1 cellular context compared by ENCODE assay signal in the genomic region with DNA sequence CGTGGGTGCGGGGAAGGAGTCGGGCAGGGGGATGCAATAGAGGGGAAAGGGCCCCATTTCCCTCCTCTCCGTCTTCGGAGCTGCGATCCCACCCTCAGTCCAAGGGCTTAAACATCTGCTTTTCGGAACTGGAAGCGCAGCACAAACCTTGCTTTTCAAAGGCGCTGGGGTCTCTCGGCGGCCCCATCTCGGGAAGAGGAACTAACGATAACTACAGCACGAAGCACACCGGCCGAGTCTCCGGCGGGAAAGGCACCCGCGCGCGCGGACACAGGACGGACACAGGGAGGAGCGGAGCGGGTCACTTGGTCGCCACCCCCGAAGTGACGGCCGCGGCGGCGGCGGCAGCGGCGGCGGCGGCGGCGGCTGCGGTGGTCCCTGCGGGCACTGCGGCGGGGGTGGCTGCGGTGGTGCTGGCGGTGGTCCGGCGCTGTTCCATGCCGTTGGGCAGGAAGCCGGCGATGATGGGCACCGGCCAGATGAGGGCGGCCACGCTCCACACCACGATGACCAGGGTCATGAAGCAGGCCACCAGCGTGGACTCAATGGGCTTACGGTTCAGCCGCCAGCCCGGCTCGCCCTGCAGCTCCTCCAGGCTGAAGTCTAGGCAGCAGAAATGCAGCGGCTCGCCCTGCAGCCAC.
TF ChIP-seq lines count a peak whose summit lies in the region.

No MANE protein-coding gene starts in this region.

TF ChIP-seq in K562, 482 proteins besides CTCF, POLR2A, EP300 and RAD21 (continued from another document and continues in another):
- no peak for TF ChIP-seq CBFA2T3 (IDR thresholded peaks at IDR 0.05)
- peak; percentile 4 for TF ChIP-seq HMGN3 (IDR thresholded peaks at IDR 0.05; ENCODE audit: borderline replicate concordance, extremely low read depth, insufficient read length, low read depth, low read length)
- no peak; the same call in 1 of the 2 replicates for TF ChIP-seq HEY1 (CRISPR knock-in tag; IDR thresholded peaks at IDR 0.05; ENCODE audit: borderline replicate concordance)
- TF ChIP-seq MYC (IDR thresholded peaks at IDR 0.05; ENCODE audit: low read depth, low read length), result peak; percentile 48; the same call in 1 of the 2 replicates
- TF ChIP-seq MYC (CRISPR knock-in tag; IDR thresholded peaks at IDR 0.05; ENCODE audit: borderline replicate concordance, low read depth), result no peak
- TF ChIP-seq MCM3 (IDR thresholded peaks at IDR 0.05), result no peak
- TF ChIP-seq ZNF740 (CRISPR knock-in tag; IDR thresholded peaks at IDR 0.05), result no peak
- TF ChIP-seq ZNF740 (tag; IDR thresholded peaks at IDR 0.05), result no peak
- TF ChIP-seq KDM5B (IDR thresholded peaks at IDR 0.05; ENCODE audit: insufficient replicate concordance, low read depth, low read length), result peak; percentile 43
- no peak for TF ChIP-seq ETS1 (conservative IDR thresholded peaks at IDR 0.05; ENCODE audit: control insufficient read depth, low read depth, low read length)
- no peak for TF ChIP-seq TCF7 (IDR thresholded peaks at IDR 0.05; ENCODE audit: borderline replicate concordance)
- no peak for TF ChIP-seq HNRNPUL1 (IDR thresholded peaks at IDR 0.05; ENCODE audit: low read length)
- no peak for TF ChIP-seq NCOR1 (IDR thresholded peaks at IDR 0.05)
- TF ChIP-seq, protein P1, sequence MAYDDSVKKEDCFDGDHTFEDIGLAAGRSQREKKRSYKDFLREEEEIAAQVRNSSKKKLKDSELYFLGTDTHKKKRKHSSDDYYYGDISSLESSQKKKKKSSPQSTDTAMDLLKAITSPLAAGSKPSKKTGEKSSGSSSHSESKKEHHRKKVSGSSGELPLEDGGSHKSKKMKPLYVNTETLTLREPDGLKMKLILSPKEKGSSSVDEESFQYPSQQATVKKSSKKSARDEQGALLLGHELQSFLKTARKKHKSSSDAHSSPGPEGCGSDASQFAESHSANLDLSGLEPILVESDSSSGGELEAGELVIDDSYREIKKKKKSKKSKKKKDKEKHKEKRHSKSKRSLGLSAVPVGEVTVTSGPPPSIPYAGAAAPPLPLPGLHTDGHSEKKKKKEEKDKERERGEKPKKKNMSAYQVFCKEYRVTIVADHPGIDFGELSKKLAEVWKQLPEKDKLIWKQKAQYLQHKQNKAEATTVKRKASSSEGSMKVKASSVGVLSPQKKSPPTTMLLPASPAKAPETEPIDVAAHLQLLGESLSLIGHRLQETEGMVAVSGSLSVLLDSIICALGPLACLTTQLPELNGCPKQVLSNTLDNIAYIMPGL (CRISPR knock-in tag; IDR thresholded peaks at IDR 0.05), result peak; percentile 78
- TF ChIP-seq OTX1 (CRISPR knock-in tag; IDR thresholded peaks at IDR 0.05), result no peak
- no peak for TF ChIP-seq SP2 (IDR thresholded peaks at IDR 0.05; ENCODE audit: extremely low read depth, low read depth, low read length, poor library complexity, severe bottlenecking)
- peak; percentile 50; the same call in 1 of the 2 replicates for TF ChIP-seq ATF7 (IDR thresholded peaks at IDR 0.05)
- TF ChIP-seq, protein P2, sequence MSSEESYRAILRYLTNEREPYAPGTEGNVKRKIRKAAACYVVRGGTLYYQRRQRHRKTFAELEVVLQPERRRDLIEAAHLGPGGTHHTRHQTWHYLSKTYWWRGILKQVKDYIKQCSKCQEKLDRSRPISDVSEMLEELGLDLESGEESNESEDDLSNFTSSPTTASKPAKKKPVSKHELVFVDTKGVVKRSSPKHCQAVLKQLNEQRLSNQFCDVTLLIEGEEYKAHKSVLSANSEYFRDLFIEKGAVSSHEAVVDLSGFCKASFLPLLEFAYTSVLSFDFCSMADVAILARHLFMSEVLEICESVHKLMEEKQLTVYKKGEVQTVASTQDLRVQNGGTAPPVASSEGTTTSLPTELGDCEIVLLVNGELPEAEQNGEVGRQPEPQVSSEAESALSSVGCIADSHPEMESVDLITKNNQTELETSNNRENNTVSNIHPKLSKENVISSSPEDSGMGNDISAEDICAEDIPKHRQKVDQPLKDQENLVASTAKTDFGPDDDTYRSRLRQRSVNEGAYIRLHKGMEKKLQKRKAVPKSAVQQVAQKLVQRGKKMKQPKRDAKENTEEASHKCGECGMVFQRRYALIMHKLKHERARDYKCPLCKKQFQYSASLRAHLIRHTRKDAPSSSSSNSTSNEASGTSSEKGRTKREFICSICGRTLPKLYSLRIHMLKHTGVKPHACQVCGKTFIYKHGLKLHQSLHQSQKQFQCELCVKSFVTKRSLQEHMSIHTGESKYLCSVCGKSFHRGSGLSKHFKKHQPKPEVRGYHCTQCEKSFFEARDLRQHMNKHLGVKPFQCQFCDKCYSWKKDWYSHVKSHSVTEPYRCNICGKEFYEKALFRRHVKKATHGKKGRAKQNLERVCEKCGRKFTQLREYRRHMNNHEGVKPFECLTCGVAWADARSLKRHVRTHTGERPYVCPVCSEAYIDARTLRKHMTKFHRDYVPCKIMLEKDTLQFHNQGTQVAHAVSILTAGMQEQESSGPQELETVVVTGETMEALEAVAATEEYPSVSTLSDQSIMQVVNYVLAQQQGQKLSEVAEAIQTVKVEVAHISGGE (CRISPR knock-in tag; IDR thresholded peaks at IDR 0.05), result peak in 2 of 3 experiments; percentile 31 to 90; a peak in 2 of 6 replicates
- 0 out of 2 replicates have a peak, but pooled peaks have one; percentile 1 for TF ChIP-seq GABPB1 (CRISPR knock-in tag; IDR thresholded peaks at IDR 0.05)
- TF ChIP-seq NR2C2 (CRISPR knock-in tag; IDR thresholded peaks at IDR 0.05), result peak; percentile 63
- TF ChIP-seq NR2C2 (tag; IDR thresholded peaks at IDR 0.05), result 0 out of 2 replicates have a peak, but pooled peaks have one; percentile 17
- TF ChIP-seq, protein P3, sequence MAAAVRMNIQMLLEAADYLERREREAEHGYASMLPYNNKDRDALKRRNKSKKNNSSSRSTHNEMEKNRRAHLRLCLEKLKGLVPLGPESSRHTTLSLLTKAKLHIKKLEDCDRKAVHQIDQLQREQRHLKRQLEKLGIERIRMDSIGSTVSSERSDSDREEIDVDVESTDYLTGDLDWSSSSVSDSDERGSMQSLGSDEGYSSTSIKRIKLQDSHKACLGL (CRISPR knock-in tag; IDR thresholded peaks at IDR 0.05; ENCODE audit: borderline replicate concordance, poor library complexity, severe bottlenecking), result no peak
- TF ChIP-seq ZNF311 (CRISPR knock-in tag; IDR thresholded peaks at IDR 0.05), result no peak
- TF ChIP-seq WHSC1 (IDR thresholded peaks at IDR 0.05; ENCODE audit: low read length), result no peak
- no peak for TF ChIP-seq SMAD2 (IDR thresholded peaks at IDR 0.05; ENCODE audit: low read depth, low read length)
- TF ChIP-seq POLR2G (IDR thresholded peaks at IDR 0.05; ENCODE audit: low read depth, low read length), result peak; percentile 77
- TF ChIP-seq, protein P4, sequence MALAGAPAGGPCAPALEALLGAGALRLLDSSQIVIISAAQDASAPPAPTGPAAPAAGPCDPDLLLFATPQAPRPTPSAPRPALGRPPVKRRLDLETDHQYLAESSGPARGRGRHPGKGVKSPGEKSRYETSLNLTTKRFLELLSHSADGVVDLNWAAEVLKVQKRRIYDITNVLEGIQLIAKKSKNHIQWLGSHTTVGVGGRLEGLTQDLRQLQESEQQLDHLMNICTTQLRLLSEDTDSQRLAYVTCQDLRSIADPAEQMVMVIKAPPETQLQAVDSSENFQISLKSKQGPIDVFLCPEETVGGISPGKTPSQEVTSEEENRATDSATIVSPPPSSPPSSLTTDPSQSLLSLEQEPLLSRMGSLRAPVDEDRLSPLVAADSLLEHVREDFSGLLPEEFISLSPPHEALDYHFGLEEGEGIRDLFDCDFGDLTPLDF (CRISPR knock-in tag; IDR thresholded peaks at IDR 0.05), result no peak
- TF ChIP-seq ZFP36 (IDR thresholded peaks at IDR 0.05; ENCODE audit: low read depth, low read length, partially characterized antibody), result peak; percentile 59
- TF ChIP-seq ZFP91 (CRISPR knock-in tag; IDR thresholded peaks at IDR 0.05), result no peak
- TF ChIP-seq FOS (IDR thresholded peaks at IDR 0.05; ENCODE audit: extremely low read depth, insufficient read length), result no peak
- TF ChIP-seq ZFP30 (CRISPR knock-in tag; IDR thresholded peaks at IDR 0.05; ENCODE audit: borderline replicate concordance), result no peak
- no peak for TF ChIP-seq DNMT1 (IDR thresholded peaks at IDR 0.05)
- no peak for TF ChIP-seq JUN (IDR thresholded peaks at IDR 0.05; ENCODE audit: borderline replicate concordance, low read depth, low read length)
- no peak for TF ChIP-seq JUN (CRISPR knock-in tag; IDR thresholded peaks at IDR 0.05; ENCODE audit: borderline replicate concordance)
- no peak for TF ChIP-seq ZNF584 (CRISPR knock-in tag; IDR thresholded peaks at IDR 0.05; ENCODE audit: low read depth)
- no peak for TF ChIP-seq SRSF7 (optimal IDR thresholded peaks at IDR 0.05; ENCODE audit: low read depth, low read length)
- no peak for TF ChIP-seq POLR2B (IDR thresholded peaks at IDR 0.05; ENCODE audit: low read depth, partially characterized antibody)
- no peak for TF ChIP-seq PTRF (tag; IDR thresholded peaks at IDR 0.05)
- TF ChIP-seq, protein P5, sequence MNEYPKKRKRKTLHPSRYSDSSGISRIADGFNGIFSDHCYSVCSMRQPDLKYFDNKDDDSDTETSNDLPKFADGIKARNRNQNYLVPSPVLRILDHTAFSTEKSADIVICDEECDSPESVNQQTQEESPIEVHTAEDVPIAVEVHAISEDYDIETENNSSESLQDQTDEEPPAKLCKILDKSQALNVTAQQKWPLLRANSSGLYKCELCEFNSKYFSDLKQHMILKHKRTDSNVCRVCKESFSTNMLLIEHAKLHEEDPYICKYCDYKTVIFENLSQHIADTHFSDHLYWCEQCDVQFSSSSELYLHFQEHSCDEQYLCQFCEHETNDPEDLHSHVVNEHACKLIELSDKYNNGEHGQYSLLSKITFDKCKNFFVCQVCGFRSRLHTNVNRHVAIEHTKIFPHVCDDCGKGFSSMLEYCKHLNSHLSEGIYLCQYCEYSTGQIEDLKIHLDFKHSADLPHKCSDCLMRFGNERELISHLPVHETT (CRISPR knock-in tag; conservative IDR thresholded peaks at IDR 0.05 in 1 of 2, IDR thresholded peaks at IDR 0.05 in 1 of 2), result no peak
- TF ChIP-seq FOXJ3 (CRISPR knock-in tag; IDR thresholded peaks at IDR 0.05), result no peak
- no peak for TF ChIP-seq ZNF217 (CRISPR knock-in tag; IDR thresholded peaks at IDR 0.05)
- peak; percentile 61 for TF ChIP-seq FIP1L1 (IDR thresholded peaks at IDR 0.05; ENCODE audit: low read depth, low read length, poor library complexity, severe bottlenecking)
- no peak for TF ChIP-seq CSDE1 (IDR thresholded peaks at IDR 0.05)
- TF ChIP-seq SREBF1 (IDR thresholded peaks at IDR 0.05; ENCODE audit: borderline replicate concordance, low read depth, low read length), result no peak
- no peak for TF ChIP-seq SAFB (IDR thresholded peaks at IDR 0.05; ENCODE audit: borderline replicate concordance, low read depth, low read length)
- no peak for TF ChIP-seq ZNF143 (CRISPR knock-in tag; IDR thresholded peaks at IDR 0.05)
- TF ChIP-seq, protein P6, sequence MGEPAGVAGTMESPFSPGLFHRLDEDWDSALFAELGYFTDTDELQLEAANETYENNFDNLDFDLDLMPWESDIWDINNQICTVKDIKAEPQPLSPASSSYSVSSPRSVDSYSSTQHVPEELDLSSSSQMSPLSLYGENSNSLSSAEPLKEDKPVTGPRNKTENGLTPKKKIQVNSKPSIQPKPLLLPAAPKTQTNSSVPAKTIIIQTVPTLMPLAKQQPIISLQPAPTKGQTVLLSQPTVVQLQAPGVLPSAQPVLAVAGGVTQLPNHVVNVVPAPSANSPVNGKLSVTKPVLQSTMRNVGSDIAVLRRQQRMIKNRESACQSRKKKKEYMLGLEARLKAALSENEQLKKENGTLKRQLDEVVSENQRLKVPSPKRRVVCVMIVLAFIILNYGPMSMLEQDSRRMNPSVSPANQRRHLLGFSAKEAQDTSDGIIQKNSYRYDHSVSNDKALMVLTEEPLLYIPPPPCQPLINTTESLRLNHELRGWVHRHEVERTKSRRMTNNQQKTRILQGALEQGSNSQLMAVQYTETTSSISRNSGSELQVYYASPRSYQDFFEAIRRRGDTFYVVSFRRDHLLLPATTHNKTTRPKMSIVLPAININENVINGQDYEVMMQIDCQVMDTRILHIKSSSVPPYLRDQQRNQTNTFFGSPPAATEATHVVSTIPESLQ (CRISPR knock-in tag; IDR thresholded peaks at IDR 0.05), result no peak
- TF ChIP-seq GATAD2A (IDR thresholded peaks at IDR 0.05), result 0 out of 2 replicates have a peak, but pooled peaks have one; percentile 16
- TF ChIP-seq ZBTB9 (CRISPR knock-in tag; IDR thresholded peaks at IDR 0.05), result peak; percentile 77; the same call in 1 of the 2 replicates
- peak in 1 of 2 experiments; percentile 24; a peak in 1 of 4 replicates for TF ChIP-seq SRF (CRISPR knock-in tag; IDR thresholded peaks at IDR 0.05)
